36 cellular contexts compared by ENCODE assay signal in the genomic region with DNA sequence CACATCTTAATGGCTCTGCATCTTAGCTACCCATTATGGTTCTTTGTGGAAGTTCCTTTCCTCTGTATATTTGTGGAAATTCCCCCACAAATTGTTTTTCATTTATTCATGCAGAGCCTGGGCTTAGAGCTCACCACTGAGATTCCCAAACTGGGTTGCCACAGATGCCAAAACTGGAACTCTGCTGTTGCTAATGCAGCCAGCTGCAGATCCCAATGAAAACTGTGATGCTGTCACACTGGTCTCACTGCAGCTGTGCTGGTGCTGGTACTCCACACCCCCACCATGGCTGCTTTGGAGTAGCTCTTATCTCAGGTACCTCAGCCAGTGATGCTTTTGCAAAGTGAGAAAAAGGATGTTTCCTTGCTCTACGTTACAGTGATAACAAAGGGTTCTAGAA.
"Had no signal": no experiment of that assay in that cellular context is flagged by ENCODE, and none has a peak within 500 bp of the region (broad histone marks: within the 10 kb centered on the region; RNA-seq: fewer than 3 reads in every experiment).

No MANE protein-coding gene starts in this region.

- H3K4me3 Mint-ChIP-seq: activated CD4-positive, alpha-beta memory T cell treated with anti-CD3 and anti-CD28 coated beads, Interleukin-2, amount 10 ng/mL, durations not matched to agents 7 days and 5 days; activated CD4-positive, alpha-beta T cell treated with anti-CD3 and anti-CD28 coated beads for 36 hours; activated CD4-positive, alpha-beta T cell treated with anti-CD3 and anti-CD28 coated beads, Interleukin-2, amount 10 ng/mL, durations not matched to agents 7 days and 5 days; activated CD8-positive, alpha-beta memory T cell treated with anti-CD3 and anti-CD28 coated beads, Interleukin-2, amount 10 ng/mL, durations not matched to agents 7 days and 5 days; activated CD8-positive, alpha-beta T cell treated with anti-CD3 and anti-CD28 coated beads, Interleukin-2, amount 10 ng/mL, durations not matched to agents 7 days and 5 days; activated naive CD4-positive, alpha-beta T cell treated with anti-CD3 and anti-CD28 coated beads, Interleukin-2, amount 10 ng/mL, durations not matched to agents 7 days and 5 days; activated naive CD4-positive, alpha-beta T cell treated with anti-CD3 and anti-CD28 coated beads, Interleukin-2, amount 50 U/mL, for 24 hours; activated naive CD8-positive, alpha-beta T cell; activated naive CD8-positive, alpha-beta T cell treated with anti-CD3 and anti-CD28 coated beads, Interleukin-2, amount 10 ng/mL, durations not matched to agents 7 days and 5 days; activated naive CD8-positive, alpha-beta T cell treated with anti-CD3 and anti-CD28 coated beads, Interleukin-2, amount 50 U/mL, for 24 hours; activated T-cell treated with anti-CD3 and anti-CD28 coated beads, Interleukin-2, amount 50 U/mL, for 24 hours; brain; central memory CD8-positive, alpha-beta T cell; T-helper 1 cell treated with Interleukin-12 subunit alpha and Interleukin-12 subunit beta and Interleukin-4 antibody, amounts not matched to agents 30 μg/mL and 1 μg/mL, for 36 hours; T-helper 2 cell treated with Interferon-gamma antibody and Interleukin-4, amounts not matched to agents 5 μg/mL and 100 μg/mL, for 36 hours; WTC11 had no signal

- H3K4me1 Mint-ChIP-seq: activated CD4-positive, alpha-beta memory T cell treated with anti-CD3 and anti-CD28 coated beads, Interleukin-2, amount 10 ng/mL, durations not matched to agents 7 days and 5 days; activated CD4-positive, alpha-beta T cell treated with anti-CD3 and anti-CD28 coated beads for 36 hours; activated CD4-positive, alpha-beta T cell treated with anti-CD3 and anti-CD28 coated beads, Interleukin-2, amount 10 ng/mL, durations not matched to agents 7 days and 5 days; activated CD8-positive, alpha-beta memory T cell treated with anti-CD3 and anti-CD28 coated beads, Interleukin-2, amount 10 ng/mL, durations not matched to agents 7 days and 5 days; activated naive CD4-positive, alpha-beta T cell treated with anti-CD3 and anti-CD28 coated beads, Interleukin-2, amount 10 ng/mL, durations not matched to agents 7 days and 5 days; activated naive CD4-positive, alpha-beta T cell treated with anti-CD3 and anti-CD28 coated beads, Interleukin-2, amount 50 U/mL, for 24 hours; activated naive CD8-positive, alpha-beta T cell treated with anti-CD3 and anti-CD28 coated beads, Interleukin-2, amount 10 ng/mL, durations not matched to agents 7 days and 5 days; activated naive CD8-positive, alpha-beta T cell treated with anti-CD3 and anti-CD28 coated beads, Interleukin-2, amount 50 U/mL, for 24 hours; central memory CD8-positive, alpha-beta T cell; WTC11 had no signal

- H3K27me3 Mint-ChIP-seq: activated CD4-positive, alpha-beta memory T cell treated with anti-CD3 and anti-CD28 coated beads, Interleukin-2, amount 10 ng/mL, durations not matched to agents 7 days and 5 days; activated CD4-positive, alpha-beta T cell treated with anti-CD3 and anti-CD28 coated beads for 36 hours; activated CD8-positive, alpha-beta memory T cell treated with anti-CD3 and anti-CD28 coated beads, Interleukin-2, amount 10 ng/mL, durations not matched to agents 7 days and 5 days; activated naive CD4-positive, alpha-beta T cell treated with anti-CD3 and anti-CD28 coated beads, Interleukin-2, amount 50 U/mL, for 24 hours; activated naive CD8-positive, alpha-beta T cell treated with anti-CD3 and anti-CD28 coated beads, Interleukin-2, amount 50 U/mL, for 24 hours; activated T-cell treated with anti-CD3 and anti-CD28 coated beads, Interleukin-2, amount 50 U/mL, for 24 hours; brain; central memory CD8-positive, alpha-beta T cell had no signal

- DNase-seq: activated CD4-positive, alpha-beta memory T cell treated with anti-CD3 and anti-CD28 coated beads, Interleukin-2, amount 10 ng/mL, durations not matched to agents 7 days and 5 days; activated CD4-positive, alpha-beta T cell treated with anti-CD3 and anti-CD28 coated beads for 1 hour; activated CD4-positive, alpha-beta T cell treated with anti-CD3 and anti-CD28 coated beads for 36 hours; activated CD4-positive, alpha-beta T cell treated with anti-CD3 and anti-CD28 coated beads for 48 hours; activated CD4-positive, alpha-beta T cell treated with anti-CD3 and anti-CD28 coated beads, Interleukin-2, amount 10 ng/mL, durations not matched to agents 7 days and 5 days; activated CD4-positive, alpha-beta T cell treated with anti-CD3 and anti-CD28 coated beads, Interleukin-2, amount 50 U/mL, for 48 hours; activated CD4-positive, CD25-positive, alpha-beta regulatory T cell; activated CD8-positive, alpha-beta memory T cell treated with anti-CD3 and anti-CD28 coated beads for 24 hours; activated CD8-positive, alpha-beta memory T cell treated with anti-CD3 and anti-CD28 coated beads, Interleukin-2, amount 10 ng/mL, durations not matched to agents 7 days and 5 days; activated CD8-positive, alpha-beta memory T cell treated with anti-CD3 and anti-CD28 coated beads, Interleukin-2, amount 50 U/mL, for 48 hours; activated CD8-positive, alpha-beta T cell treated with anti-CD3 and anti-CD28 coated beads, Interleukin-2, amount 10 ng/mL, durations not matched to agents 7 days and 5 days; activated effector memory CD4-positive, alpha-beta T cell treated with Interleukin-2 at 50 U/mL for 16 hours; activated gamma-delta T cell; activated naive CD4-positive, alpha-beta T cell treated with anti-CD3 and anti-CD28 coated beads, Interleukin-2, amount 10 ng/mL, durations not matched to agents 7 days and 5 days; activated naive CD4-positive, alpha-beta T cell treated with Interleukin-2 at 50 U/mL for 16 hours; activated naive CD8-positive, alpha-beta T cell treated with anti-CD3 and anti-CD28 coated beads, Interleukin-2, amount 10 ng/mL, durations not matched to agents 7 days and 5 days; activated naive CD8-positive, alpha-beta T cell treated with anti-CD3 and anti-CD28 coated beads, Interleukin-2, amount 50 U/mL, for 24 hours; activated T-cell treated with anti-CD3 and anti-CD28 coated beads, Interleukin-2, amount 50 U/mL, for 24 hours; activated T-cell treated with anti-CD3 and anti-CD28 coated beads, Interleukin-2, amount 50 U/mL, for 48 hours; amygdala; cerebellar nuclear complex; T-helper 1 cell; T-helper 2 cell; T-helper 9 cell; WERI-Rb-1 had no signal

- H3K4me1 ChIP-seq: ascending aorta had no signal

- ATAC-seq: activated CD4-positive, alpha-beta T cell treated with anti-CD3 and anti-CD28 coated beads for 36 hours; activated CD4-positive, CD25-positive, alpha-beta regulatory T cell treated with anti-CD3 and anti-CD28 coated beads, Interleukin-2, amount 50 U/mL, for 24 hours; activated CD8-positive, alpha-beta memory T cell treated with anti-CD3 and anti-CD28 coated beads, Interleukin-2, amount 10 ng/mL, durations not matched to agents 7 days and 5 days; activated CD8-positive, alpha-beta T cell treated with anti-CD3 and anti-CD28 coated beads, Interleukin-2, amount 10 ng/mL, durations not matched to agents 7 days and 5 days; activated naive CD8-positive, alpha-beta T cell treated with anti-CD3 and anti-CD28 coated beads, Interleukin-2, amount 50 U/mL, for 24 hours; WTC11 had no signal

- H3K9me3 ChIP-seq: ascending aorta had no signal

- H3K4me3 ChIP-seq: ascending aorta, cardiac muscle cell had no signal

- H3K27ac ChIP-seq: ascending aorta, cardiac muscle cell, WERI-Rb-1 had no signal

- H3K36me3 ChIP-seq: ascending aorta, cardiac muscle cell, WERI-Rb-1 had no signal

- H3K27ac Mint-ChIP-seq: activated CD4-positive, alpha-beta memory T cell treated with anti-CD3 and anti-CD28 coated beads, Interleukin-2, amount 10 ng/mL, durations not matched to agents 7 days and 5 days; activated CD4-positive, alpha-beta T cell treated with anti-CD3 and anti-CD28 coated beads for 36 hours; activated CD4-positive, alpha-beta T cell treated with anti-CD3 and anti-CD28 coated beads, Interleukin-2, amount 10 ng/mL, durations not matched to agents 7 days and 5 days; activated CD8-positive, alpha-beta memory T cell treated with anti-CD3 and anti-CD28 coated beads, Interleukin-2, amount 10 ng/mL, durations not matched to agents 7 days and 5 days; activated CD8-positive, alpha-beta T cell treated with anti-CD3 and anti-CD28 coated beads, Interleukin-2, amount 10 ng/mL, durations not matched to agents 7 days and 5 days; activated naive CD4-positive, alpha-beta T cell treated with anti-CD3 and anti-CD28 coated beads, Interleukin-2, amount 10 ng/mL, durations not matched to agents 7 days and 5 days; activated naive CD4-positive, alpha-beta T cell treated with anti-CD3 and anti-CD28 coated beads, Interleukin-2, amount 50 U/mL, for 24 hours; activated naive CD8-positive, alpha-beta T cell; activated naive CD8-positive, alpha-beta T cell treated with anti-CD3 and anti-CD28 coated beads, Interleukin-2, amount 10 ng/mL, durations not matched to agents 7 days and 5 days; activated naive CD8-positive, alpha-beta T cell treated with anti-CD3 and anti-CD28 coated beads, Interleukin-2, amount 50 U/mL, for 24 hours; activated T-cell treated with anti-CD3 and anti-CD28 coated beads, Interleukin-2, amount 50 U/mL, for 24 hours; activated T-helper 2 cell treated with anti-CD3 and anti-CD28 coated beads, Interferon-gamma antibody, Interleukin-2, Interleukin-4, amounts not matched to agents 10 μg/mL and 5 μg/mL and 100 μg/mL, durations not matched to agents 14 hours and 24 hours and 36 hours; brain; T-helper 1 cell treated with Interleukin-12 subunit alpha and Interleukin-12 subunit beta and Interleukin-4 antibody, amounts not matched to agents 30 μg/mL and 1 μg/mL, for 36 hours; T-helper 2 cell treated with Interferon-gamma antibody and Interleukin-4, amounts not matched to agents 5 μg/mL and 100 μg/mL, for 36 hours; WTC11 had no signal

- H3K27me3 ChIP-seq: ascending aorta, cardiac muscle cell had no signal

- H3K36me3 Mint-ChIP-seq: activated CD8-positive, alpha-beta memory T cell treated with anti-CD3 and anti-CD28 coated beads, Interleukin-2, amount 10 ng/mL, durations not matched to agents 7 days and 5 days; activated naive CD4-positive, alpha-beta T cell treated with anti-CD3 and anti-CD28 coated beads, Interleukin-2, amount 10 ng/mL, durations not matched to agents 7 days and 5 days; activated naive CD4-positive, alpha-beta T cell treated with anti-CD3 and anti-CD28 coated beads, Interleukin-2, amount 50 U/mL, for 24 hours; activated naive CD8-positive, alpha-beta T cell; activated naive CD8-positive, alpha-beta T cell treated with anti-CD3 and anti-CD28 coated beads, Interleukin-2, amount 10 ng/mL, durations not matched to agents 7 days and 5 days; brain; WTC11 had no signal

- H3K9me3 Mint-ChIP-seq: activated CD4-positive, alpha-beta memory T cell treated with anti-CD3 and anti-CD28 coated beads, Interleukin-2, amount 10 ng/mL, durations not matched to agents 7 days and 5 days; activated CD4-positive, alpha-beta T cell treated with anti-CD3 and anti-CD28 coated beads, Interleukin-2, amount 10 ng/mL, durations not matched to agents 7 days and 5 days; activated naive CD4-positive, alpha-beta T cell treated with anti-CD3 and anti-CD28 coated beads, Interleukin-2, amount 10 ng/mL, durations not matched to agents 7 days and 5 days; activated naive CD4-positive, alpha-beta T cell treated with anti-CD3 and anti-CD28 coated beads, Interleukin-2, amount 50 U/mL, for 24 hours; activated naive CD8-positive, alpha-beta T cell treated with anti-CD3 and anti-CD28 coated beads, Interleukin-2, amount 50 U/mL, for 24 hours; activated T-cell treated with anti-CD3 and anti-CD28 coated beads, Interleukin-2, amount 50 U/mL, for 24 hours; activated T-helper 2 cell treated with anti-CD3 and anti-CD28 coated beads, Interferon-gamma antibody, Interleukin-2, Interleukin-4, amounts not matched to agents 10 μg/mL and 5 μg/mL and 100 μg/mL, durations not matched to agents 14 hours and 24 hours and 36 hours; brain; central memory CD8-positive, alpha-beta T cell; T-helper 1 cell treated with Interleukin-12 subunit alpha and Interleukin-12 subunit beta and Interleukin-4 antibody, amounts not matched to agents 30 μg/mL and 1 μg/mL, for 36 hours; T-helper 2 cell treated with Interferon-gamma antibody and Interleukin-4, amounts not matched to agents 5 μg/mL and 100 μg/mL, for 36 hours; WTC11 had no signal
